Comparison of ENCODE assay signal across 15 cellular contexts in the genomic region with DNA sequence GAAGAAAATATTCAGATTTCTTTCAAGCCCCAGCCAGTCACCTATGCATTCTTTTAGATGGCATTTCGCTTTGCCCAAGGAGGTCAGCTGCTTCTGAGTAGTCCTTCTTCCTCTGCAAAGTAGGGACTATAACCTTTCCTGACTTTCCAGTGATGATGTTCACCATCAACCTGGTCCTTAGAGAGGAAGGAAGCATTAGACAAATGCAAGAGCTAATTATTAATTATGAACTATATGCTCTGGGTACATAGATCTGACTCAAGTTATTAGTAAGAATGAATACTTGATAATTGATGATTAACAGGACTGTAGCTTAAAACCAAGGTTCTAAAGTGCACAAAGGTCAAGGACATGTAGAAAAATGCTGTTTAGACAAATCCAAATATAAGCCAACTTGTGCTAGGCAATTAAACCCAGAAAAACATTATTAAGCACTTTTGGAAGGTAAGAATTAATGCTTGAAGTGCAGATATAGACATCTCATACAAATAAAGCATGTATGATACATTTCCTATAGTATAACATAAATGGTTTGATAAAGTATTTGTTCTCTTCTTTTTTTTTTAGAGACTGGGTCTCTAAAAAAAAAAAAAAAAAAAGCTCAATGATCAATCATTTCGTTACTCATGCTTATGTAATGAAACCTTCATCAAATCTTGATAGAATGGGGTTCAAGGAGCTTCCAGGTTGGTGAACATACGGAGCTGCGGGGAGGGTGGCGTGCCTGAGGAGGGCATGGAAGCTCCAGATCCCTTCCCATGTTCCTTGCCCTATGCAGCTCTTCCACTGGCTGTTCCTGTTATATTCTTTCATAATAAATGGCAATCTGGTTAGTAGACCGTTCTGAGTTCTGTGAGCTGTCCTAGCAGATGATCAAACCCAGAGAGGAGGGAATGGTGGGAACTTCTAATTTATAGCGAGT.
"Had no signal": no experiment of that assay in that cellular context is flagged by ENCODE, and none has a peak within 500 bp of the region (broad histone marks: within the 10 kb centered on the region; RNA-seq: fewer than 3 reads in every experiment).

No MANE protein-coding gene starts in this region.

- H3K4me3 ChIP-seq: pancreas, sigmoid colon, thyroid gland had no signal

- H3K4me1 ChIP-seq: pancreas, sigmoid colon, thyroid gland had no signal

- H3K36me3 Mint-ChIP-seq: activated naive CD4-positive, alpha-beta T cell treated with anti-CD3 and anti-CD28 coated beads, Interleukin-2, amount 10 ng/mL, durations not matched to agents 7 days and 5 days had no signal

- DNase-seq: activated CD4-positive, CD25-positive, alpha-beta regulatory T cell; activated CD8-positive, alpha-beta memory T cell treated with anti-CD3 and anti-CD28 coated beads, Interleukin-2, amount 50 U/mL, for 4 hours; activated T-cell treated with anti-CD3 and anti-CD28 coated beads, Interleukin-2, amount 50 U/mL, for 4 hours; effector memory CD4-positive, alpha-beta T cell; pancreas; sigmoid colon; stimulated activated CD4-positive, alpha-beta T cell treated with anti-CD3 and anti-CD28 coated beads, Interleukin-12 subunit alpha, Interleukin-12 subunit beta, amount 100 ng/mL, for 4 hours; stimulated activated CD4-positive, alpha-beta T cell treated with anti-CD3 and anti-CD28 coated beads, Interleukin-1b, Interleukin-23, amount 100 ng/mL, for 48 hours; stimulated activated CD8-positive, alpha-beta memory T cell treated with anti-CD3 and anti-CD28 coated beads, Interleukin-4, amount 100 ng/mL, for 48 hours; stimulated activated naive CD4-positive, alpha-beta T cell treated with Interleukin-2 at 50 U/mL for 16 hours; thyroid gland had no signal

- H3K27me3 ChIP-seq: pancreas, sigmoid colon, thyroid gland had no signal

- H3K9me3 ChIP-seq: neutrophil, pancreas, sigmoid colon, thyroid gland had no signal

- H3K4me3 Mint-ChIP-seq: activated CD4-positive, alpha-beta T cell treated with anti-CD3 and anti-CD28 coated beads, Interleukin-2, amount 10 ng/mL, durations not matched to agents 24 days and 14 days; activated naive CD4-positive, alpha-beta T cell treated with anti-CD3 and anti-CD28 coated beads, Interleukin-2, amount 10 ng/mL, durations not matched to agents 7 days and 5 days; activated T-cell treated with anti-CD3 and anti-CD28 coated beads, Interleukin-2, amount 50 U/mL, for 4 hours; naive thymus-derived CD8-positive, alpha-beta T cell had no signal

- H3K27ac Mint-ChIP-seq: activated CD4-positive, alpha-beta T cell treated with anti-CD3 and anti-CD28 coated beads, Interleukin-2, amount 10 ng/mL, durations not matched to agents 24 days and 14 days; activated naive CD4-positive, alpha-beta T cell treated with anti-CD3 and anti-CD28 coated beads, Interleukin-2, amount 10 ng/mL, durations not matched to agents 7 days and 5 days had no signal

- FAIRE-seq: pancreas had no signal

- H3K27ac ChIP-seq: neutrophil, pancreas, sigmoid colon, thyroid gland had no signal

- ATAC-seq: activated T-cell treated with anti-CD3 and anti-CD28 coated beads, Interleukin-2, amount 50 U/mL, for 4 hours had no signal

- H3K36me3 ChIP-seq: neutrophil, pancreas, sigmoid colon, thyroid gland had no signal

- H3K9me3 Mint-ChIP-seq: activated CD4-positive, alpha-beta T cell treated with anti-CD3 and anti-CD28 coated beads, Interleukin-2, amount 10 ng/mL, durations not matched to agents 24 days and 14 days; activated naive CD4-positive, alpha-beta T cell treated with anti-CD3 and anti-CD28 coated beads, Interleukin-2, amount 10 ng/mL, durations not matched to agents 7 days and 5 days; activated T-cell treated with anti-CD3 and anti-CD28 coated beads, Interleukin-2, amount 50 U/mL, for 4 hours; naive thymus-derived CD8-positive, alpha-beta T cell had no signal
